In genomic region chr3:54577313-54577712, GRCh38 we compare ENCODE assay signal across 26 cellular contexts.
"Had no signal": no experiment of that assay in that cellular context is flagged by ENCODE, and none has a peak within 500 bp of the region (broad histone marks: within the 10 kb centered on the region; RNA-seq: fewer than 3 reads in every experiment).

No MANE protein-coding gene starts in this region.

- H3K36me3 ChIP-seq: colonic mucosa, heart right ventricle, lower lobe of right lung, prostate gland, right atrium auricular region, sigmoid colon, spleen, stomach, thyroid gland, vagina had no signal

- H3K9me3 Mint-ChIP-seq: dendritic cell treated with granulocyte-macrophage colony-stimulating factor and Interleukin-4, amounts not matched to agents 40 ng/mL and 50 ng/mL, for 4 days; endodermal cell; nephron progenitor cell had no signal

- ATAC-seq: esophagus mucosa; heart right ventricle; left ventricle myocardium superior; lower lobe of right lung; naive thymus-derived CD8-positive, alpha-beta T cell had no signal

- H3K4me3 Mint-ChIP-seq: dendritic cell treated with granulocyte-macrophage colony-stimulating factor and Interleukin-4, amounts not matched to agents 40 ng/mL and 50 ng/mL, for 4 days; endodermal cell; naive thymus-derived CD8-positive, alpha-beta T cell; nephron progenitor cell had no signal

- DNase-seq: colonic mucosa; effector CD8-positive, alpha-beta T cell; endodermal cell; foreskin melanocyte; glutamatergic neuron; heart right ventricle; hippocampal formation; left ventricle myocardium superior; lower lobe of right lung; naive thymus-derived CD8-positive, alpha-beta T cell; nephron progenitor cell; nucleus accumbens; sigmoid colon; spleen; stimulated activated CD4-positive, alpha-beta T cell treated with anti-CD3 and anti-CD28 coated beads, Interleukin-2, amount 100 ng/mL, for 48 hours; stimulated activated naive CD4-positive, alpha-beta T cell; stomach; thyroid gland; trophoblast cell had no signal

- H3K4me1 Mint-ChIP-seq: endodermal cell; naive thymus-derived CD8-positive, alpha-beta T cell had no signal

- H3K9me3 ChIP-seq: colonic mucosa, lower lobe of right lung, prostate gland, right atrium auricular region, sigmoid colon, stomach, thyroid gland, vagina had no signal

- H3K4me3 ChIP-seq: colonic mucosa, heart right ventricle, lower lobe of right lung, prostate gland, right atrium auricular region, sigmoid colon, skin epidermis, spleen, stomach, thyroid gland, vagina had no signal

- H3K27me3 Mint-ChIP-seq: dendritic cell treated with granulocyte-macrophage colony-stimulating factor and Interleukin-4, amounts not matched to agents 40 ng/mL and 50 ng/mL, for 4 days had no signal

- H3K36me3 Mint-ChIP-seq: naive thymus-derived CD8-positive, alpha-beta T cell had no signal

- H3K27ac ChIP-seq: colonic mucosa, epithelial cell of prostate, heart right ventricle, lower lobe of right lung, prostate gland, right atrium auricular region, sigmoid colon, skin epidermis, spleen, stomach, thyroid gland, vagina had no signal

- H3K27me3 ChIP-seq: colonic mucosa, heart right ventricle, right atrium auricular region, sigmoid colon, spleen, stomach, thyroid gland, vagina had no signal

- H3K4me1 ChIP-seq: colonic mucosa, heart right ventricle, lower lobe of right lung, prostate gland, right atrium auricular region, sigmoid colon, spleen, stomach, thyroid gland, vagina had no signal
